8 cellular contexts compared by ENCODE assay signal in the genomic region with DNA sequence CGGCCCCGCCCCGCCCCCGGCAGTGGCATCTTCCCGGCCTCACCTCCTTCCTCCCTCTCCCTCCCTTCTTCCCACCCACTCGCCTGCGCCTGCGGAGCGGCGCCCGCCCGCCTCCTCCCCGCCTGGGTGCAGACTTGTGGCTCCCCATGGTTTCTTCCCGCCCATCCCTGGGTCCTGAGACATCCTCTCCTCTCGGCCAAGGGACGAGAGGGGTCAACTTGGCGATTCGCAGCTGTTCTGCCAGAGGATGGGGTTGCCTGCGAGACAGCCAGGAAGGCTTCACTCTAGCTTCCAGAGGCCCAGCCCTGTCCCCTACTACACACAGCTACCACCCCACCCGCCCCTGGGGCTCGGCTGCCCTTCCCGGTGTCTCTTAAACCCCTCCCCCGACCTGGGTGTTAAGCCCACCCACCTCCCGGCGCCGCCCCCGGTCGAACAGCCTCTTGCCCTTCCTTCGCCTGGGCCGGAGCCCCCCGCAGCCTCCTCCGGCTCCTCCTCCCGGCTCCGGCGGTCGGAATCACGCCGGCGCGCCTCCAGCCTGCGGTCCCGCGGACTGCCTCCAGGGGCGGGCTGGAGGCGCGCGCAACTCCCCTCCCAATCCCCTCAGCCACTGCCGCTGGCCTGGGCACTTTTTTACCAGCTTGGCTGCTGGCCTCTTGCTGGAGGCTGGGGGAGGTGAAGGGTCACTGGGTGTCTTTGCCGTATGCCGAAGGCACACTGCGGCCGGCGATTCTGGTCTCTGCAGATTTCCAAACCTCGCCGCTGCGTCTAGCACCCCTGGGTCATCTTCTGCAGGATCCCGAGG. TPM values are rescaled to one million over a fixed set of nuclear protein-coding genes. Genes with fewer than 3 reads are reported as not detected.
DNase-seq lines count a peak whose midpoint lies in the region; ATAC-seq lines count a peak whose summit lies in the region.

No MANE protein-coding gene starts in this region.

- peak overlapping the region; percentile 99 for H3K4me3 Mint-ChIP-seq in activated T-cell treated with anti-CD3 and anti-CD28 coated beads, Interleukin-2, amount 50 U/mL, for 4 hours

- DNase-seq in COLO829 (ENCODE audit: low spot score) (peak; percentile 79), OCI-M2 (lab: John Stamatoyannopoulos, UW; ENCODE audit: unreplicated experiment) (peak; percentile 81)
- peak; percentile 64 for DNase-seq in activated T-cell treated with anti-CD3 and anti-CD28 coated beads, Interleukin-2, amount 50 U/mL, for 4 hours
- DNase-seq in stimulated activated CD8-positive, alpha-beta memory T cell treated with anti-CD3 and anti-CD28 coated beads, Interleukin-7, amount 100 ng/mL, for 4 hours (ENCODE audit: low read depth in 2 of 2) = peak; percentile 50 to 74

- peak; percentile 41 for ATAC-seq in GM21360 (IDR thresholded peaks at IDR 0.05; ENCODE audit: unreplicated experiment)
- peak; percentile 49 to 60 for ATAC-seq in activated T-cell treated with anti-CD3 and anti-CD28 coated beads, Interleukin-2, amount 50 U/mL, for 4 hours
- ATAC-seq in esophagus mucosa = peak; percentile 63

- H3K4me1 ChIP-seq in HUES48 (ENCODE audit: control insufficient read depth, insufficient read depth, low read length) (peaks cover 55% of the 10 kb centered on the region), muscle layer of duodenum (ENCODE audit: control insufficient read depth in 1 of 2, insufficient read depth in 2 of 2, low read length in 2 of 2) (peaks cover 29 to 43% of the 10 kb centered on the region in 2 donors)

- peak overlapping the region; percentile 89 for H3K4me3 ChIP-seq in HUES48 (ENCODE audit: low read depth, low read length)
- H3K4me3 ChIP-seq in muscle layer of duodenum (ENCODE audit: low read depth in 1 of 2, low read length in 2 of 2) = peak overlapping the region; percentile 78 to 97

- peak overlapping the region; percentile 98 for H3K27ac ChIP-seq in HUES48 (ENCODE audit: low read depth, low read length)
- peak overlapping the region; percentile 67 for H3K27ac ChIP-seq in muscle layer of duodenum (ENCODE audit: low read length)

- H3K36me3 Mint-ChIP-seq in activated T-cell treated with anti-CD3 and anti-CD28 coated beads, Interleukin-2, amount 50 U/mL, for 4 hours (ENCODE audit: insufficient read depth) = no peaks in the 10 kb centered on the region

- peaks cover 49% of the 10 kb centered on the region for H3K4me1 Mint-ChIP-seq in activated T-cell treated with anti-CD3 and anti-CD28 coated beads, Interleukin-2, amount 50 U/mL, for 4 hours (ENCODE audit: low read depth)

- no peaks in the 10 kb centered on the region for H3K36me3 ChIP-seq in HUES48 (ENCODE audit: control insufficient read depth, insufficient read depth, low read length)
- H3K36me3 ChIP-seq in muscle layer of duodenum (ENCODE audit: control insufficient read depth in 1 of 2, insufficient read depth in 2 of 2, low read length in 2 of 2) = no peaks in the 10 kb centered on the region

- H3K9me3 Mint-ChIP-seq in activated T-cell treated with anti-CD3 and anti-CD28 coated beads, Interleukin-2, amount 50 U/mL, for 4 hours = no peaks in the 10 kb centered on the region

- H3K9me3 ChIP-seq in HUES48 (ENCODE audit: control insufficient read depth, insufficient read depth, low read length) (no peaks in the 10 kb centered on the region), muscle layer of duodenum (ENCODE audit: control insufficient read depth in 1 of 2, low read length in 2 of 2) (no peaks in the 10 kb centered on the region)

- H3K9ac ChIP-seq in HUES48 (ENCODE audit: low read depth, low read length) = peak overlapping the region; percentile 53

- H3K27me3 ChIP-seq in HUES48 (ENCODE audit: control insufficient read depth, insufficient read depth, low read length) (no peaks in the 10 kb centered on the region; the same call in 1 of the 2 replicates), muscle layer of duodenum (ENCODE audit: low read depth, low read length) (no peaks in the 10 kb centered on the region)

- H3K27me3 Mint-ChIP-seq in activated T-cell treated with anti-CD3 and anti-CD28 coated beads, Interleukin-2, amount 50 U/mL, for 4 hours (ENCODE audit: low read depth) = no peaks in the 10 kb centered on the region

RNA-seq across cellular contexts. Expression of gene JADE2, which starts 1.9 kb away (rescaled TPM):
- 10 to 100 TPM; 73.6 to 83.6 (median 76.8) TPM for total RNA-seq in activated T-cell treated with anti-CD3 and anti-CD28 coated beads, Interleukin-2, amount 50 U/mL, for 4 hours
- 12.9 TPM for total RNA-seq in esophagus mucosa

Comparison
In these comparisons a context has a peak if more than half of its experiments do, and no peak if none do; other contexts are left out.
1. Peak in every context shown above with its lines: DNase-seq, ATAC-seq, H3K4me3 ChIP-seq and H3K27ac ChIP-seq.